In the genomic region with DNA sequence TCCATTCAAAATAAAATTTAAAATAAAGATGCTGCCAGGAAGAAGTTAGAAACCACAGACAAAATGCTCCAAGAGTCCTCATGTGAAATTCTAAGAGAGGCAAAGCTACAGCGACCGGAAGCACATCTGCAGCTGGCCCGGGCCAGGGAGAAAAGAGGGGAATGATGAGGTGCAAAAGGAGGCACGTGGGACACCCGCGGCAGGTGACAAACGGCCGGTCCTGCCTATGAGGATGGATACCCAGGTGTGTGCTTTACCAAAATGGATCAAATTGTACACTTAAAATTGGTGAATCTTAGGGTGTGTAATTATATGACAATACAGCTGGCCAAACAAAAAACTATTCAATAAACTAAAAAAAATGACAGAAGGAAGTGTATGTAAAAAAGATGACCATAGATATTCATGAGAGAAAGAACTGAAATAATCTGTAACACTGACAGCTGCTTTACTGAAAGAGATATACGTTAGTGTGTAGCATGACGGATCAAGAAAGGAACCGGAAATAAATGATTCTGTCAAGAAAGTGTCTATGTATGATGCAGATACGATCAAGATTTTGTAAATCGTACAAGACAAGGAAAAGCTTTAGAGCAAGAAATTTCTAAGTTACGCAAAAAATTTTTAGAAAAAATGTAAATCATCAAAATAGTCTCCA, we compare ENCODE assay signal across 16 cellular contexts. TPM values are rescaled to one million over a fixed set of nuclear protein-coding genes. Genes with fewer than 3 reads are reported as not detected.
A peak's percentile ranks its signal among the peaks of the same experiment; 100 is the strongest.
DNase-seq lines count a peak whose midpoint lies in the region; ATAC-seq and TF ChIP-seq lines count a peak whose summit lies in the region.
"Had no signal": no experiment of that assay in that cellular context is flagged by ENCODE, and none has a peak within 500 bp of the region (broad histone marks: within the 10 kb centered on the region; RNA-seq: fewer than 3 reads in every experiment).

No MANE protein-coding gene starts in this region.

- H4K20me1 ChIP-seq in BLaER1: peaks cover 57% of the 10 kb centered on the region; the same call in 1 of the 2 replicates

- peaks cover 57% of the 10 kb centered on the region for H3K36me3 Mint-ChIP-seq in CD4-positive, alpha-beta T cell (ENCODE audit: low read depth)
- H3K36me3 Mint-ChIP-seq in T-helper 17 cell (ENCODE audit: low read depth) (peaks cover 5% of the 10 kb centered on the region), immature natural killer cell (peaks cover 17 to 30% (median 19%) of the 10 kb centered on the region in 3 donors)

- H3K27ac ChIP-seq in BLaER1: peak overlapping the region; percentile 86
- peak overlapping the region; percentile 45 for H3K27ac ChIP-seq in CD4-positive, alpha-beta T cell (ENCODE audit: low read depth, low read length)
- H3K27ac ChIP-seq: pancreas, Peyer's patch, transverse colon had no signal

- no peaks in the 10 kb centered on the region for H3K9me3 Mint-ChIP-seq in CD4-positive, alpha-beta T cell
- H3K9me3 Mint-ChIP-seq in immature natural killer cell: peaks cover 0 to 20% (median 5%) of the 10 kb centered on the region in 6 donors

- peak overlapping the region; percentile 43 for H3K4me3 Mint-ChIP-seq in CD4-positive, alpha-beta T cell
- peak overlapping the region; percentile 58 for H3K4me3 Mint-ChIP-seq in T-helper 17 cell
- peak overlapping the region in 1 of 5 donors; percentile 45 for H3K4me3 Mint-ChIP-seq in immature natural killer cell

- intact Hi-C loops in CD4-positive, alpha-beta T cell (cut with DNase I, micrococcal nuclease): no loop called here

- POLR2A ChIA-PET in CD4-positive, alpha-beta T cell (lab: Charles Lee): no interaction called here

- H3K4me1 ChIP-seq in BLaER1: peaks cover 48% of the 10 kb centered on the region
- H3K4me1 ChIP-seq: pancreas, Peyer's patch, transverse colon had no signal

- peaks cover 17% of the 10 kb centered on the region for H3K4me1 Mint-ChIP-seq in CD4-positive, alpha-beta T cell (ENCODE audit: low read depth)
- H3K4me1 Mint-ChIP-seq in T-helper 17 cell (peaks cover 14% of the 10 kb centered on the region), immature natural killer cell (peaks cover 15 to 16% of the 10 kb centered on the region in 2 donors)

- H3K9me3 ChIP-seq in BLaER1 (peaks cover 33% of the 10 kb centered on the region), T-helper 17 cell (ENCODE audit: control insufficient read depth, low read length, poor library complexity, severe bottlenecking) (peaks cover 5% of the 10 kb centered on the region)
- peaks cover 19% of the 10 kb centered on the region for H3K9me3 ChIP-seq in CD4-positive, alpha-beta T cell (ENCODE audit: control insufficient read depth, low read length)
- H3K9me3 ChIP-seq: pancreas had no signal

- H3K27me3 ChIP-seq in BLaER1: no peaks in the 10 kb centered on the region
- H3K27me3 ChIP-seq in CD4-positive, alpha-beta T cell (ENCODE audit: control insufficient read depth, insufficient read depth, low read length): no peaks in the 10 kb centered on the region
- H3K27me3 ChIP-seq: MG63, pancreas, Peyer's patch, transverse colon had no signal

- peak overlapping the region; percentile 61 for H3K9ac ChIP-seq in BLaER1

- no peak overlapping the region for H3K4me3 ChIP-seq in BLaER1
- H3K4me3 ChIP-seq: MG63, pancreas, Peyer's patch, transverse colon had no signal

- TF ChIP-seq CTCF in CD4-positive, alpha-beta T cell (IDR thresholded peaks at IDR 0.05): no peak

- CTCF ChIA-PET in CD4-positive, alpha-beta T cell (lab: Charles Lee): no interaction called here

- H3K27me3 Mint-ChIP-seq in CD4-positive, alpha-beta T cell: no peaks in the 10 kb centered on the region
- H3K27me3 Mint-ChIP-seq in T-helper 17 cell (no peaks in the 10 kb centered on the region), immature natural killer cell (ENCODE audit: low read depth in 3 of 3) (peaks cover 0 to 3% (median 1%) of the 10 kb centered on the region in 3 donors)

- peaks cover 63% of the 10 kb centered on the region for H3K36me3 ChIP-seq in BLaER1

- peak overlapping the region; percentile 79 for H3K4me2 ChIP-seq in BLaER1

- peak; percentile 56 for ATAC-seq in CD4-positive, alpha-beta T cell (ENCODE audit: poor library complexity)
- ATAC-seq in T-helper 17 cell (peak; percentile 56), HG03378 (IDR thresholded peaks at IDR 0.05; ENCODE audit: unreplicated experiment) (no peak), HG02610 (IDR thresholded peaks at IDR 0.05; ENCODE audit: unreplicated experiment) (no peak)
- ATAC-seq: pancreas had no signal

- DNase-seq in CD4-positive, alpha-beta T cell: no peak
- DNase-seq in T-helper 17 cell: no peak
- no peak for DNase-seq in immature natural killer cell
- DNase-seq in T1000 (lab: John Stamatoyannopoulos, UW): no peak
- DNase-seq in GDM1 (lab: John Stamatoyannopoulos, UW): no peak
- DNase-seq: GOT3, MG63, midbrain, NCI-H2081, NCI-H69, pancreas, Peyer's patch, transverse colon had no signal

- H3K27ac Mint-ChIP-seq in CD4-positive, alpha-beta T cell: peak overlapping the region; percentile 90
- H3K27ac Mint-ChIP-seq in T-helper 17 cell (peak overlapping the region; percentile 85), immature natural killer cell (peak overlapping the region in 5 of 6 donors; percentile 10 to 62 (median 12))

RNA-seq across cellular contexts. Expression of a gene that starts 29.5 kb away (rescaled TPM):
- total RNA-seq in CD4-positive, alpha-beta T cell: 10 to 100 TPM; 12.1 to 14.0 TPM
- total RNA-seq in T-helper 17 cell: 10 to 100 TPM; 18.5 to 19.1 TPM
- polyA plus RNA-seq in immature natural killer cell: 1 to 10 TPM; 2.8 to 5.1 (median 4.2) TPM

RNA-seq across cellular contexts. Expression of a gene that starts 38.6 kb away (rescaled TPM):
- total RNA-seq in CD4-positive, alpha-beta T cell: 10 to 100 TPM; 53.5 to 53.9 TPM
- total RNA-seq in T-helper 17 cell: 10 to 100 TPM; 67.7 to 69.0 TPM
- 10 to 100 TPM; 37.2 to 44.1 (median 41.4) TPM for polyA plus RNA-seq in immature natural killer cell

Comparison
In these comparisons a context has a peak if more than half of its experiments do, and no peak if none do; other contexts are left out.
1. ATAC-seq: peak in CD4-positive, alpha-beta T cell (single experiment) and T-helper 17 cell (single experiment); none in HG03378 (single experiment) and HG02610 (single experiment).
2. H3K27ac Mint-ChIP-seq: peak in every context shown above with its lines; median percentile 90 in CD4-positive, alpha-beta T cell; 85 in T-helper 17 cell; 12 in immature natural killer cell.